ENCODE assay signal across 8 cellular contexts in the genomic region with DNA sequence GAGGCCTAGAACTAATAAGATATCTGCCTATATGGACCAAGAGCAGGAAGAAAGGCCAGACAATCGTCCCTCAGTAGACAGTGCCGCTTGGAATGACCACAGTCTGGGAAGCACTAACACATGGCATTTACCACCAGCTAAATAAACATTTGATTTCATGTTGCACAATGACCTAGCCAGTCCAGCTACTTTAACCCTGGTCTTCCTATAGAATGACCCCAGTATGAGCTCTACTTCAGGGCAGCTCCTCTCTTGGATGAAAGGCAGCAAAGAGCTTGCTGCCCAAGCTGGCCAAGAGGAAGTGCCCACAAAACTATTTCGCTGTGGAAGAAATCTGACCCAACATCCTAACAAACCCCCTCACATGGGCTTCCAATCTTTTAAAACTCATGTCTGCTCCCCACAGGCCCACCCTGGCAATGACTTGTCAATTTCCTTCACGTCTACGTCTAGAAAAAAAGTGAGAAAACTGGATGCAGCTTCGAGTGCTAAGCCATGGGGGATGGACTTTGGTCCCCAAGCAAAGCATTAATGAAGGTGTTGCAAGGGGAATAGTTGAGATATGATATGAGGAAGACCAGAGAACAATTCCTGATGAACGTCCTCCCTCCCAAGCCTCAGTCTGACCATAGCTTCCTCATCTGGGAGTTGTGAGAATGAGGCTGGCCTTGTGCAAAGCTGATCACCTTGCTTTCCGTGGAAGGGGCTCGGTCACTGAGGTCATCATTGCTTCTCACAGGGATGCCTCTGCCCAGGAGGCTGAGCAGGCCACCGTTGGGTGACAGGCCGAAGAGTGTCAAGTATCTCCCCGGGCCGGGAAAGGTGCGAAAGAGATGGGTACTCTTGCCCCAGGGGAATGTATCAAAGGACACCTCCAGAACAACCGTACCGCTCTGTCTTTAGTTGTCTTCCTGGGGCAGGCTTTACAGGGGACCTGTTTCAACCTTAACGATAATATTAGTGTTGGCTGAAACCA. TPM values are rescaled to one million over a fixed set of nuclear protein-coding genes. Genes with fewer than 3 reads are reported as not detected.
DNase-seq lines count a peak whose midpoint lies in the region; ATAC-seq, FAIRE-seq and TF ChIP-seq lines count a peak whose summit lies in the region.

No MANE protein-coding gene starts in this region.

- DNase-seq in CD14-positive monocyte (ENCODE audit: low spot score) (peak; percentile 47), HFF-Myc (ENCODE audit: extremely low read depth, low read depth) (no peak), left ventricle myocardium superior (no peak), small intestine (peak; percentile 81), SKM-1 (lab: John Stamatoyannopoulos, UW; ENCODE audit: unreplicated experiment) (no peak), cerebellum (ENCODE audit: low spot score) (no peak), activated gamma-delta T cell (lab: John Stamatoyannopoulos, UW) (no peak)
- peak; percentile 42 to 46 for DNase-seq in activated T-cell treated with anti-CD3 and anti-CD28 coated beads, Interleukin-2, amount 50 U/mL, for 48 hours

- no peak for TF ChIP-seq CTCF in CD14-positive monocyte (IDR thresholded peaks at IDR 0.05)
- no peak for TF ChIP-seq CTCF in HFF-Myc (IDR thresholded peaks at IDR 0.05; ENCODE audit: low read depth, low read length, missing control alignments)

- H3K4me3 Mint-ChIP-seq in CD14-positive monocyte, result peak overlapping the region; percentile 95 to 96

- intact Hi-C loops in CD14-positive monocyte (cut with micrococcal nuclease) (no loop called here), left ventricle myocardium superior (cut with micrococcal nuclease) (no loop called here)

- peak overlapping the region; percentile 85 to 96 (median 92) for H3K27ac Mint-ChIP-seq in CD14-positive monocyte

- peaks cover 4 to 14% of the 10 kb centered on the region in 2 donors for H3K36me3 Mint-ChIP-seq in CD14-positive monocyte

- H3K27me3 ChIP-seq in small intestine (ENCODE audit: control insufficient read depth in 2 of 2, insufficient read depth in 2 of 2, low read length in 2 of 2), result no peaks in the 10 kb centered on the region

- no peaks in the 10 kb centered on the region for H3K36me3 ChIP-seq in small intestine (ENCODE audit: control insufficient read depth in 2 of 2, insufficient read depth in 2 of 2, low read length in 2 of 2)

- no peaks in the 10 kb centered on the region for H3K27me3 Mint-ChIP-seq in CD14-positive monocyte (ENCODE audit: low read depth in 3 of 3)

- WGBS in small intestine, 3 donors, result 10 to 30% (median 17%) methylated on average over 17 of the region's 17 CpGs

- peaks cover 0 to 2% (median 0%) of the 10 kb centered on the region in 7 donors for H3K9me3 Mint-ChIP-seq in CD14-positive monocyte

- peak overlapping the region; percentile 84 to 96 for H3K27ac ChIP-seq in small intestine (ENCODE audit: low read depth in 1 of 2, low read length in 1 of 2)

- ATAC-seq in left ventricle myocardium superior, result peak; percentile 17

- no peaks in the 10 kb centered on the region for H3K9me3 ChIP-seq in small intestine (ENCODE audit: control insufficient read depth, low read depth)

- peaks cover 33% of the 10 kb centered on the region for H3K4me1 Mint-ChIP-seq in CD14-positive monocyte

- H3K4me1 ChIP-seq in small intestine (ENCODE audit: control insufficient read depth in 2 of 2, insufficient read depth in 1 of 2, low read depth in 1 of 2, low read length in 1 of 2), result peaks cover 2 to 6% of the 10 kb centered on the region in 2 donors

- peak overlapping the region; percentile 68 for H3K4me3 ChIP-seq in HFF-Myc (replicated peaks; ENCODE audit: low read depth, low read length)
- H3K4me3 ChIP-seq in small intestine (ENCODE audit: low read depth in 1 of 2, low read length in 2 of 2), result peak overlapping the region; percentile 63 to 84

- no peak for FAIRE-seq in small intestine (lab: Jason Lieb, UNC)

RNA-seq across cellular contexts. Expression of gene SLC25A20, which starts 1.0 kb away (rescaled TPM):
- 10 to 100 TPM; 43.6 to 60.8 TPM for polyA plus RNA-seq in CD14-positive monocyte
- total RNA-seq in left ventricle myocardium superior, result 124 TPM
- polyA plus RNA-seq in small intestine, result 100 to 1,000 TPM in 1 of 3 donors, 10 to 100 TPM in 2; 56.1 to 150 (median 96.7) TPM
- total RNA-seq in cerebellum, result 6.5 TPM

RNA-seq across cellular contexts. Expression of gene ARIH2, which starts 21.0 kb away (rescaled TPM):
- polyA plus RNA-seq in CD14-positive monocyte (10 to 100 TPM; 68.2 to 72.2 TPM), small intestine (10 to 100 TPM; 42.7 to 48.4 (median 46.1) TPM)
- total RNA-seq in left ventricle myocardium superior (141 TPM), cerebellum (76.0 TPM)

RNA-seq across cellular contexts. Expression of gene PRKAR2A, which starts 50.0 kb away (rescaled TPM):
- polyA plus RNA-seq in CD14-positive monocyte (10 to 100 TPM; 12.3 to 13.0 TPM), small intestine (10 to 100 TPM in 2 of 3 donors, 1 to 10 TPM in 1; 8.9 to 20.0 (median 11.0) TPM)
- total RNA-seq in left ventricle myocardium superior (58.3 TPM), cerebellum (23.7 TPM)

Comparison
In these comparisons a context has a peak if more than half of its experiments do, and no peak if none do; other contexts are left out.
1. DNase-seq: peak in CD14-positive monocyte (single experiment), activated T-cell treated with anti-CD3 and anti-CD28 coated beads, Interleukin-2, amount 50 U/mL, for 48 hours (2 of 2) and small intestine (single experiment); none in HFF-Myc (single experiment), left ventricle myocardium superior (single experiment), SKM-1 (single experiment), cerebellum (single experiment) and activated gamma-delta T cell (single experiment).
2. RNA of gene SLC25A20, which starts 1.0 kb away (total RNA-seq): 124 TPM in left ventricle myocardium superior (single experiment); 6.5 TPM in cerebellum (single experiment); every median in the first group is over 10 times any median in the second.